ENCODE assay signal across 12 cellular contexts in genomic region chr6:117496383-117496990, GRCh38. TPM values are rescaled to one million over a fixed set of nuclear protein-coding genes. Genes with fewer than 3 reads are reported as not detected.
DNase-seq lines count a peak whose midpoint lies in the region; ATAC-seq, FAIRE-seq and TF ChIP-seq lines count a peak whose summit lies in the region.
"Had no signal": no experiment of that assay in that cellular context is flagged by ENCODE, and none has a peak within 500 bp of the region (broad histone marks: within the 10 kb centered on the region; RNA-seq: fewer than 3 reads in every experiment).

No MANE protein-coding gene starts in this region.

- H3K9me2 ChIP-seq in GM23248 (ENCODE audit: insufficient read depth), result no peaks in the 10 kb centered on the region

- H4K20me1 ChIP-seq in GM23248 (ENCODE audit: insufficient read depth), result no peaks in the 10 kb centered on the region

- no peaks in the 10 kb centered on the region for H3K9me3 ChIP-seq in GM23248 (ENCODE audit: low read depth)
- H3K9me3 ChIP-seq in SJSA1 (replicated peaks), result no peaks in the 10 kb centered on the region
- H3K9me3 ChIP-seq in mucosa of descending colon, result no peaks in the 10 kb centered on the region

- no peak overlapping the region for H2AFZ ChIP-seq in GM23248

- no peak overlapping the region for H3K4me3 Mint-ChIP-seq in activated CD4-positive, alpha-beta memory T cell treated with anti-CD3 and anti-CD28 coated beads, Interleukin-2, amount 10 ng/mL, durations not matched to agents 7 days and 5 days

- H3K4me3 ChIP-seq in GM23248 (peak overlapping the region; percentile 33), SJSA1 (no peak overlapping the region), mucosa of descending colon (no peak overlapping the region)

- in situ Hi-C loops in GM23248 (cut with MboI), result no loop called here

- POLR2A ChIA-PET in activated CD4-positive, alpha-beta memory T cell treated with anti-CD3 and anti-CD28 coated beads, Interleukin-2, amount 10 ng/mL, durations not matched to agents 7 days and 5 days (lab: Charles Lee), result interaction anchor here (1.1 to 1.5 kb wide), 3 partner anchors 11 to 52 kb away, joined by 3 to 5 read pairs (median 3); no protein-coding TSS in a partner anchor

- CTCF ChIA-PET in activated CD4-positive, alpha-beta memory T cell treated with anti-CD3 and anti-CD28 coated beads, Interleukin-2, amount 10 ng/mL, durations not matched to agents 7 days and 5 days (lab: Charles Lee), result no interaction called here

- peaks cover 64% of the 10 kb centered on the region for H3F3A ChIP-seq in GM23248 (ENCODE audit: insufficient read depth)

- peak overlapping the region; percentile 75 for H3K4me2 ChIP-seq in GM23248 (ENCODE audit: unreplicated experiment)

- H3K27me3 ChIP-seq in GM23248 (replicated peaks; ENCODE audit: insufficient read depth) (no peaks in the 10 kb centered on the region), SJSA1 (replicated peaks) (no peaks in the 10 kb centered on the region)

- H3K4me1 Mint-ChIP-seq in activated CD4-positive, alpha-beta memory T cell treated with anti-CD3 and anti-CD28 coated beads, Interleukin-2, amount 10 ng/mL, durations not matched to agents 7 days and 5 days, result peaks cover 23% of the 10 kb centered on the region

- no peak for DNase-seq in GM18507 (ENCODE audit: extremely low spot score, insufficient read length, low read depth)
- DNase-seq in GM23248, result peak; percentile 89
- peak in 1 of 2 experiments; percentile 41 for DNase-seq in SJSA1 (ENCODE audit: low read depth in 1 of 2, low spot score in 2 of 2)
- peak; percentile 43 to 44 for DNase-seq in lung microvascular endothelial cell (ENCODE audit: low read depth in 2 of 2)
- DNase-seq in SW480 (ENCODE audit: low spot score), result no peak
- DNase-seq in activated CD4-positive, alpha-beta memory T cell treated with anti-CD3 and anti-CD28 coated beads, Interleukin-2, amount 10 ng/mL, durations not matched to agents 7 days and 5 days, result no peak
- DNase-seq in NCI-H1436 treated with DMSO at 0.1 percent for 48 hours (lab: John Stamatoyannopoulos, UW), result no peak
- no peak for DNase-seq in mucosa of descending colon
- DNase-seq: GDM1, NCI-H524 had no signal

- intact Hi-C loops in mucosa of descending colon (cut with DNase I, micrococcal nuclease), result no loop called here

- H3K27ac Mint-ChIP-seq in activated CD4-positive, alpha-beta memory T cell treated with anti-CD3 and anti-CD28 coated beads, Interleukin-2, amount 10 ng/mL, durations not matched to agents 7 days and 5 days, result no peak overlapping the region

- no peaks in the 10 kb centered on the region for H3K36me3 Mint-ChIP-seq in activated CD4-positive, alpha-beta memory T cell treated with anti-CD3 and anti-CD28 coated beads, Interleukin-2, amount 10 ng/mL, durations not matched to agents 7 days and 5 days (ENCODE audit: low read depth)

- H3K79me2 ChIP-seq in GM23248 (ENCODE audit: insufficient read depth), result peaks cover 81% of the 10 kb centered on the region

- H3K36me3 ChIP-seq in GM23248 (ENCODE audit: low read depth) (no peaks in the 10 kb centered on the region), SJSA1 (0 out of 2 replicates have a peak, but pooled peaks cover 7% of the 10 kb centered on the region), mucosa of descending colon (ENCODE audit: low read depth) (no peaks in the 10 kb centered on the region)

- ATAC-seq in mucosa of descending colon, result no peak
- ATAC-seq: activated CD4-positive, CD25-positive, alpha-beta regulatory T cell treated with anti-CD3 and anti-CD28 coated beads, Interleukin-2, amount 50 U/mL, for 24 hours; left lobe of liver had no signal

- TF ChIP-seq CTCF in mucosa of descending colon (IDR thresholded peaks at IDR 0.05), result no peak

- 73 to 81% methylated on average over 1 of the region's 1 CpG for WGBS in GM23248 (ENCODE audit: low coverage in 1 of 2, low lambda C conversion rate in 2 of 2, missing lambda C conversion rate in 2 of 2), 2 experiments

- no peaks in the 10 kb centered on the region for H3K9me3 Mint-ChIP-seq in activated CD4-positive, alpha-beta memory T cell treated with anti-CD3 and anti-CD28 coated beads, Interleukin-2, amount 10 ng/mL, durations not matched to agents 7 days and 5 days

- H3K27me3 Mint-ChIP-seq in activated CD4-positive, alpha-beta memory T cell treated with anti-CD3 and anti-CD28 coated beads, Interleukin-2, amount 10 ng/mL, durations not matched to agents 7 days and 5 days, result no peaks in the 10 kb centered on the region

- peak overlapping the region; percentile 70 for H3K9ac ChIP-seq in GM23248

- H3K4me1 ChIP-seq in GM23248 (ENCODE audit: insufficient read depth) (peaks cover 73% of the 10 kb centered on the region), SJSA1 (replicated peaks) (peaks cover 87% of the 10 kb centered on the region), mucosa of descending colon (ENCODE audit: low read depth) (peaks cover 28% of the 10 kb centered on the region)

- peak; percentile 38 for FAIRE-seq in GM18507 (lab: Jason Lieb, UNC)

- H3K27ac ChIP-seq in GM23248, result peak overlapping the region; percentile 93
- H3K27ac ChIP-seq in SJSA1, result peak overlapping the region; percentile 60

RNA-seq across cellular contexts. Expression of gene DCBLD1, which starts 14.0 kb away (rescaled TPM):
- 38.4 and 52.0 TPM in 2 replicates for total RNA-seq in GM23248 (2014; rRNA removed; shearing (Covaris generic))
- 24.0 and 25.1 TPM in 2 replicates for polyA plus RNA-seq in GM23248 (2016; fragmentation: Nextera tagmentation; extraction: Ambion mirVana)
- 39.6 and 59.1 TPM in 2 replicates for total RNA-seq in SJSA1 (2014; rRNA removed; shearing (Covaris generic))
- total RNA-seq in lung microvascular endothelial cell (24.4 and 32.3 TPM in 2 replicates), mucosa of descending colon (10 to 100 TPM; 11.3 to 16.8 (median 11.4) TPM)
- 10 to 100 TPM in 1 of 2 experiments, 1 to 10 TPM in 1; 7.8 to 10.6 TPM for total RNA-seq in activated CD4-positive, alpha-beta memory T cell treated with anti-CD3 and anti-CD28 coated beads, Interleukin-2, amount 10 ng/mL, durations not matched to agents 7 days and 5 days

Comparison
In these comparisons a context has a peak if more than half of its experiments do, and no peak if none do; other contexts are left out.
1. DNase-seq: peak in GM23248 (single experiment) and lung microvascular endothelial cell (2 of 2); none in GM18507 (single experiment), SW480 (single experiment), activated CD4-positive, alpha-beta memory T cell treated with anti-CD3 and anti-CD28 coated beads, Interleukin-2, amount 10 ng/mL, durations not matched to agents 7 days and 5 days (single experiment), NCI-H1436 treated with DMSO at 0.1 percent for 48 hours (single experiment) and mucosa of descending colon (0 of 3).